ENCODE assay signal across 8 cellular contexts in the genomic region with DNA sequence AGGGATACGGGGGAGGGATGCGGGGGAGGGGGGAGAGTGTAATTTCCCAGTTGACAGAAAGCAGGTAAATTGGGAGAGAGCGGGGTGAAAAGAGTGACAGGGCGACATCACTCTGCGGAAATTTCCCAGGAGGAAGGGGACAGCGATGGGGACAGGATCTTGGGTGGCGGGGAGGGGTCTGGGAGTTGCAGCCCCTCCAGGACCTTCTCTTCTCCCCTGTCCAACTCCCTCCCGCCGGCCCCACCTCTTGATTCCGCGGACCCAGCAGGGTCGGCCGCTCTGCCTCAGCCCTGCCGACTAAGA.
DNase-seq lines count a peak whose midpoint lies in the region; ATAC-seq and TF ChIP-seq lines count a peak whose summit lies in the region.

No MANE protein-coding gene starts in this region.

- H4K20me1 ChIP-seq in BLaER1 (peaks cover 20% of the 10 kb centered on the region), neural progenitor cell (ENCODE audit: low read depth) (peaks cover 9% of the 10 kb centered on the region)

- H3K4me3 Mint-ChIP-seq in effector memory CD8-positive, alpha-beta T cell, result peak overlapping the region; percentile 78 to 86
- H3K4me3 Mint-ChIP-seq in neural progenitor cell, result peak overlapping the region; percentile 81

- intact Hi-C loops in posterior cingulate gyrus (cut with DNase I), result no loop called here

- DNase-seq in MG63, result no peak
- DNase-seq in effector memory CD8-positive, alpha-beta T cell, result no peak
- no peak for DNase-seq in neural progenitor cell (ENCODE audit: low spot score)
- no peak for DNase-seq in SKM-1 (lab: John Stamatoyannopoulos, UW; ENCODE audit: unreplicated experiment)
- DNase-seq in posterior cingulate gyrus, result no peak

- H3K27me3 Mint-ChIP-seq in effector memory CD8-positive, alpha-beta T cell, result no peaks in the 10 kb centered on the region
- H3K27me3 Mint-ChIP-seq in neural progenitor cell (ENCODE audit: insufficient read depth, low read depth), result peaks cover 38% of the 10 kb centered on the region

- H3K4me1 ChIP-seq in BLaER1, result peaks cover 16% of the 10 kb centered on the region
- peaks cover 4% of the 10 kb centered on the region for H3K4me1 ChIP-seq in neural progenitor cell

- H3F3A ChIP-seq in neural progenitor cell (ENCODE audit: low read depth), result peaks cover 22% of the 10 kb centered on the region

- no peaks in the 10 kb centered on the region for H3K36me3 ChIP-seq in BLaER1
- H3K36me3 ChIP-seq in MG63, result no peaks in the 10 kb centered on the region
- H3K36me3 ChIP-seq in neural progenitor cell, result no peaks in the 10 kb centered on the region

- no peak for TF ChIP-seq CTCF in neural progenitor cell (IDR thresholded peaks at IDR 0.05)

- no peak for ATAC-seq in effector memory CD8-positive, alpha-beta T cell (replicated peaks)
- ATAC-seq in GM18858 (IDR thresholded peaks at IDR 0.05; ENCODE audit: unreplicated experiment), result no peak
- ATAC-seq in HG03097 (IDR thresholded peaks at IDR 0.05; ENCODE audit: low FRiP score, unreplicated experiment), result no peak

- H3K27ac Mint-ChIP-seq in effector memory CD8-positive, alpha-beta T cell, result peak overlapping the region; percentile 77 to 94
- H3K27ac Mint-ChIP-seq in neural progenitor cell, result no peak overlapping the region

- H2AFZ ChIP-seq in neural progenitor cell (replicated peaks), result peak overlapping the region; percentile 95

- peaks cover 41% of the 10 kb centered on the region for H3K27me3 ChIP-seq in BLaER1
- H3K27me3 ChIP-seq in MG63, result no peaks in the 10 kb centered on the region
- peaks cover 60% of the 10 kb centered on the region for H3K27me3 ChIP-seq in neural progenitor cell

- no peaks in the 10 kb centered on the region for H3K79me2 ChIP-seq in neural progenitor cell (ENCODE audit: low read depth)

- peak overlapping the region; percentile 87 for H3K4me2 ChIP-seq in BLaER1
- peak overlapping the region; percentile 99 for H3K4me2 ChIP-seq in neural progenitor cell

- H3K36me3 Mint-ChIP-seq in effector memory CD8-positive, alpha-beta T cell (ENCODE audit: insufficient read depth), result peaks cover 46% of the 10 kb centered on the region
- no peaks in the 10 kb centered on the region for H3K36me3 Mint-ChIP-seq in neural progenitor cell

- H3K27ac ChIP-seq in BLaER1, result no peak overlapping the region; the same call in 1 of the 2 replicates
- no peak overlapping the region for H3K27ac ChIP-seq in neural progenitor cell

- H3K4me3 ChIP-seq in BLaER1 (peak overlapping the region; percentile 83), MG63 (peak overlapping the region; percentile 45), neural progenitor cell (peak overlapping the region; percentile 67)

- H3K9me3 Mint-ChIP-seq in effector memory CD8-positive, alpha-beta T cell, result no peaks in the 10 kb centered on the region
- no peaks in the 10 kb centered on the region for H3K9me3 Mint-ChIP-seq in neural progenitor cell

- H3K9ac ChIP-seq in BLaER1, result peak overlapping the region; percentile 63; the same call in 1 of the 2 replicates
- no peak overlapping the region for H3K9ac ChIP-seq in neural progenitor cell

- H3K4me1 Mint-ChIP-seq in effector memory CD8-positive, alpha-beta T cell (ENCODE audit: low read depth in 2 of 2), result peaks cover 28 to 29% of the 10 kb centered on the region in 2 donors
- peaks cover 10% of the 10 kb centered on the region for H3K4me1 Mint-ChIP-seq in neural progenitor cell

- H3K9me3 ChIP-seq in BLaER1, result no peaks in the 10 kb centered on the region
- no peaks in the 10 kb centered on the region for H3K9me3 ChIP-seq in MG63
- H3K9me3 ChIP-seq in neural progenitor cell (ENCODE audit: low read depth), result no peaks in the 10 kb centered on the region
